1 cellular context compared by ENCODE assay signal in genomic region chr12:121570467-121571283, GRCh38.
TF ChIP-seq lines count a peak whose summit lies in the region.

No MANE protein-coding gene starts in this region.

TF ChIP-seq in IMR-90, 13 proteins besides CTCF, POLR2A, EP300 and RAD21:
- TF ChIP-seq ELK1 (IDR thresholded peaks at IDR 0.05; ENCODE audit: borderline replicate concordance, low read depth, low read length) (no peak), MAZ (IDR thresholded peaks at IDR 0.05; ENCODE audit: borderline replicate concordance, low read depth, low read length) (no peak), NFE2L2 (IDR thresholded peaks at IDR 0.05; ENCODE audit: low read depth, low read length) (no peak), CHD1 (IDR thresholded peaks at IDR 0.05; ENCODE audit: low read depth, low read length) (no peak), USF2 (IDR thresholded peaks at IDR 0.05; ENCODE audit: low read depth, low read length) (no peak), MXI1 (IDR thresholded peaks at IDR 0.05; ENCODE audit: borderline replicate concordance, low read depth, low read length) (no peak), MAFK (IDR thresholded peaks at IDR 0.05; ENCODE audit: low read depth, low read length) (no peak), CEBPB (IDR thresholded peaks at IDR 0.05; ENCODE audit: low read depth, low read length) (no peak), SMC3 (IDR thresholded peaks at IDR 0.05; ENCODE audit: low read depth, low read length) (no peak), BHLHE40 (IDR thresholded peaks at IDR 0.05; ENCODE audit: low read depth, low read length) (no peak), FOS (IDR thresholded peaks at IDR 0.05; ENCODE audit: low read depth, low read length) (no peak), RFX5 (IDR thresholded peaks at IDR 0.05; ENCODE audit: low read depth, low read length) (no peak), RCOR1 (IDR thresholded peaks at IDR 0.05; ENCODE audit: insufficient replicate concordance, low read length) (no peak)
